Comparison of ENCODE assay signal across 1 cellular context in genomic region chr19:3586124-3586626, GRCh38.
TF ChIP-seq lines count a peak whose summit lies in the region.

No MANE protein-coding gene starts in this region.

TF ChIP-seq in endothelial cell of umbilical vein, 7 proteins besides CTCF, POLR2A, EP300 and RAD21 (continued from another document):
- TF ChIP-seq MAX (IDR thresholded peaks at IDR 0.05; ENCODE audit: insufficient read depth, insufficient read length): no peak
